ENCODE assay signal across 1 cellular context in the genomic region with DNA sequence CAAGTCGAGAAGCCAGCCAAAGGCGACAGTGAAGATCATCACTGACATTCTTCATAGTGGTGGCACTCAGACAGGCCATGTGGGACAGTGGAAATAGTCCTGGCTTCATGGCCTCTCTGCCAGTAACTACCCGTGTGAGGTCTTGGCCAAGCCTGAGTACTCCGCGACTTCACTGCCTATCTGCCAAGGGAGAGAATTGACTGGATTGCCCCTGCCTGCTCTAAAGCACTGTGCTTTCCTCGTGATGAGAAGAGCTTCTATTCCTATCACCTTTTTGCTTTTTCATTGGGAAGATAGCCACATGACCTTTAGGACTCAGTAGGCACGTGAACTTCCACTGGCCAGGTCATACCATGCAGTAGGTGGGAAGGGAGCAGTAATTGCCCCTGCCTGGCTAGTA.
TF ChIP-seq lines count a peak whose summit lies in the region.

No MANE protein-coding gene starts in this region.

TF ChIP-seq in H1, 55 proteins besides CTCF, POLR2A, EP300 and RAD21:
- no peak for TF ChIP-seq TBP (IDR thresholded peaks at IDR 0.05; ENCODE audit: low read depth, low read length)
- TF ChIP-seq NRF1 (IDR thresholded peaks at IDR 0.05; ENCODE audit: low read depth, low read length): no peak
- no peak for TF ChIP-seq NANOG (IDR thresholded peaks at IDR 0.05; ENCODE audit: insufficient read depth, low read depth, low read length, poor library complexity, severe bottlenecking)
- TF ChIP-seq FOSL1 (IDR thresholded peaks at IDR 0.05; ENCODE audit: insufficient read depth, low read depth, low read length): no peak
- TF ChIP-seq, protein P1, sequence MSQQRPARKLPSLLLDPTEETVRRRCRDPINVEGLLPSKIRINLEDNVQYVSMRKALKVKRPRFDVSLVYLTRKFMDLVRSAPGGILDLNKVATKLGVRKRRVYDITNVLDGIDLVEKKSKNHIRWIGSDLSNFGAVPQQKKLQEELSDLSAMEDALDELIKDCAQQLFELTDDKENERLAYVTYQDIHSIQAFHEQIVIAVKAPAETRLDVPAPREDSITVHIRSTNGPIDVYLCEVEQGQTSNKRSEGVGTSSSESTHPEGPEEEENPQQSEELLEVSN (IDR thresholded peaks at IDR 0.05): no peak
- TF ChIP-seq CTBP2 (IDR thresholded peaks at IDR 0.05; ENCODE audit: borderline replicate concordance, insufficient read depth, insufficient read length, low read length): no peak
TF ChIP-seq in H1: peak in this region for 0.
